8 cellular contexts compared by ENCODE assay signal in genomic region chr7:32694182-32694581, GRCh38.
"Had no signal": no experiment of that assay in that cellular context is flagged by ENCODE, and none has a peak within 500 bp of the region (broad histone marks: within the 10 kb centered on the region; RNA-seq: fewer than 3 reads in every experiment).

No MANE protein-coding gene starts in this region.

- DNase-seq: GDM1, GF-D8 had no signal

- H3K4me3 ChIP-seq: GM12878 had no signal

- FAIRE-seq: G401.6, GM12878, GM12891, GM12892, GM18507, GM19239 had no signal

- ATAC-seq: GM12878 had no signal
